In the genomic region with DNA sequence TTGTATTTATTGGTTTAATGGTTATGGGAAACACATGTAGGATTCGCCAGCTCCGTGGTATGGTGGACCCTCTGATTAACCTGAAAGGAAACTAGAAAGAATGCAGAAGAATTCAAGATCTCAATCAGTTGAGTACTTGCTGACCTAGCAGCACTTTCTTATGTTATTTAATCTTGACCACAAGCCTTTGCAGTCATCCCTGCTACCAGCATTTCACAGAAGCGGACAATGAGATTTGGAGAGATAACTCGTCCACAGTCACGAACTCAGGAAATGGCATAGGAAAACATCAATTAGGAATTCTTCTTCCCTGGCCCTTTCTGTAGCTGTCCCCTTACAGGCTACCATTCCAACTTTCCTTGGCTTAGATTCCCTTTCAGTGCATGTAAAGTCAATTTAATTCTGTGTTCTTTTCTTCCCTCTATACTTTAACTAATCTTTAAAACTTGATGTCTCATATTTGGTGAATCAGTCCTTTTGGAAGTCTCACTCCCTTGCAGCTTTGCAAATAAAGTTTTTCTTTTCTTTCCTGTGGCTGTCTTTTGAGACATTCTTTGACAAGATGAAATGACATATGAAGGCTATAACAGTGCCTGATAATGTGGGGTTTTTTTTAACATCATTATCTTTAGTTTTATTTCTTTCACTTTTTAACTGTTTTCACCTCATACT, we compare ENCODE assay signal across 9 cellular contexts. TPM values are rescaled to one million over a fixed set of nuclear protein-coding genes. Genes with fewer than 3 reads are reported as not detected.
DNase-seq lines count a peak whose midpoint lies in the region; ATAC-seq and TF ChIP-seq lines count a peak whose summit lies in the region.
"Had no signal": no experiment of that assay in that cellular context is flagged by ENCODE, and none has a peak within 500 bp of the region (broad histone marks: within the 10 kb centered on the region; RNA-seq: fewer than 3 reads in every experiment).

No MANE protein-coding gene starts in this region.

- H3K27me3 ChIP-seq in cardiac muscle cell (no peaks in the 10 kb centered on the region), kidney epithelial cell (ENCODE audit: control insufficient read depth, insufficient read depth, low read length) (no peaks in the 10 kb centered on the region), upper lobe of right lung (no peaks in the 10 kb centered on the region)

- no peak overlapping the region for H3K4me3 ChIP-seq in cardiac muscle cell
- H3K4me3 ChIP-seq in kidney epithelial cell (ENCODE audit: low read depth, low read length): no peak overlapping the region
- no peak overlapping the region for H3K4me3 ChIP-seq in upper lobe of right lung

- ATAC-seq in Right ventricle myocardium inferior: no peak
- no peak for ATAC-seq in upper lobe of right lung
- ATAC-seq in GM19452 (IDR thresholded peaks at IDR 0.05; ENCODE audit: unreplicated experiment): no peak
- no peak for ATAC-seq in HG02642 (IDR thresholded peaks at IDR 0.05; ENCODE audit: poor library complexity, unreplicated experiment)

- DNase-seq in cardiac muscle cell (ENCODE audit: low read depth in 1 of 2, low spot score in 1 of 2) (peak in 1 of 2 donors; percentile 68), Right ventricle myocardium inferior (ENCODE audit: missing footprints) (no peak), kidney epithelial cell (ENCODE audit: low read depth) (peak; percentile 45), upper lobe of right lung (no peak), GM10266 (ENCODE audit: extremely low spot score) (no peak)
- DNase-seq: NCI-H2081 had no signal

- H3K9me3 ChIP-seq in cardiac muscle cell (ENCODE audit: low read depth): no peaks in the 10 kb centered on the region
- no peaks in the 10 kb centered on the region for H3K9me3 ChIP-seq in upper lobe of right lung

- H3K4me1 ChIP-seq in cardiac muscle cell (ENCODE audit: low read depth): peaks cover 35% of the 10 kb centered on the region
- H3K4me1 ChIP-seq in upper lobe of right lung: peaks cover 23% of the 10 kb centered on the region

- TF ChIP-seq CTCF in cardiac muscle cell (IDR thresholded peaks at IDR 0.05; ENCODE audit: low read depth, low read length) (no peak), kidney epithelial cell (IDR thresholded peaks at IDR 0.05; ENCODE audit: insufficient read depth, low read length, poor library complexity, severe bottlenecking) (no peak), upper lobe of right lung (IDR thresholded peaks at IDR 0.05) (no peak), GM10266 (IDR thresholded peaks at IDR 0.05; ENCODE audit: control insufficient read depth, insufficient read depth, low read depth, missing control alignments) (no peak)

- H3K27ac ChIP-seq in cardiac muscle cell: peak overlapping the region; percentile 20
- peak overlapping the region; percentile 56 for H3K27ac ChIP-seq in angular gyrus (ENCODE audit: low read depth, low read length)
- peak overlapping the region; percentile 85 for H3K27ac ChIP-seq in upper lobe of right lung

- H3K36me3 ChIP-seq in cardiac muscle cell (no peaks in the 10 kb centered on the region), kidney epithelial cell (ENCODE audit: control insufficient read depth, insufficient read depth, low read length) (no peaks in the 10 kb centered on the region), upper lobe of right lung (no peaks in the 10 kb centered on the region)

- intact Hi-C loops in Right ventricle myocardium inferior (cut with DNase I) (loop anchor here (5.0 to 10.0 kb wide), 2 partner anchors 99 to 162 kb away; no protein-coding TSS in a partner anchor), upper lobe of right lung (cut with DNase I) (no loop called here)

RNA-seq across cellular contexts. Expression of gene SLC44A1, which starts 1.3 kb away (rescaled TPM):
- total RNA-seq in cardiac muscle cell (29.4 and 38.7 TPM in 2 replicates), Right ventricle myocardium inferior (16.8 TPM), kidney epithelial cell (16.5 and 17.7 TPM in 2 replicates), upper lobe of right lung (66.1 TPM)
- 32.4 and 54.2 TPM in 2 replicates for polyA plus RNA-seq in cardiac muscle cell

Comparison
In these comparisons a context has a peak if more than half of its experiments do, and no peak if none do; other contexts are left out.
1. H3K27ac ChIP-seq: peak in every context shown above with its lines; median percentile 85 in upper lobe of right lung; 56 in angular gyrus; 20 in cardiac muscle cell.